ENCODE assay signal across 22 cellular contexts in the genomic region with DNA sequence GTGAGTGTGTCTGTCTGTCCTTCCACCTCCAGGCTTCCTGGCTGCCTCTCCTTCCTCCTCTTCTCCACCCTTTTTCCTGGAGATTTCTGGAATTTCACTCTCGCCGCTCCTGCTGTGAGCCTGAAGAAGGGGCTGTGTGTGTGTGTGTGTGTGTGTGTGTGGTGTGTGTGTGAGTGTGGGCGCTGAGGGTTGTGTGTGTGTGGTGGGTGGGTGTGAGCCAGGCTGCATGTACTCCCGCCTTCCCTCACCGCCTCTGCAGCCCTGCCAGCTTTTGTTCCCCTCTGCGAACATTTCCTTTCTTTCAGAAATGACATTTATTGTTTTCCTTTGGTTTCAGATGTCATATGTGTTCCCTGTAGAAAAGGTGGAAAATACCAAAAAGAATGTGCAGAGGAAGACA.
DNase-seq lines count a peak whose midpoint lies in the region; ATAC-seq and TF ChIP-seq lines count a peak whose summit lies in the region.
"Had no signal": no experiment of that assay in that cellular context is flagged by ENCODE, and none has a peak within 500 bp of the region (broad histone marks: within the 10 kb centered on the region; RNA-seq: fewer than 3 reads in every experiment).

No MANE protein-coding gene starts in this region.

- no peak for TF ChIP-seq POLR2A in stomach (IDR thresholded peaks at IDR 0.05)

- H3K36me3 Mint-ChIP-seq in endothelial cell (ENCODE audit: low read depth, unreplicated experiment) = peaks cover 11% of the 10 kb centered on the region

- H3K9me3 Mint-ChIP-seq in endothelial cell (ENCODE audit: unreplicated experiment) = no peaks in the 10 kb centered on the region
- H3K9me3 Mint-ChIP-seq: activated CD8-positive, alpha-beta T cell treated with anti-CD3 and anti-CD28 coated beads for 36 hours; activated T-cell treated with anti-CD3 and anti-CD28 coated beads, Interleukin-2, amount 50 U/mL, for 24 hours; effector memory CD8-positive, alpha-beta T cell had no signal

- H3K9me3 ChIP-seq in BLaER1 treated with 17β-estradiol and CSF1 and Interleukin-3, amounts not matched to agents 10 nM and 100 nM (replicated peaks in 1 of 11) = no peaks in the 10 kb centered on the region
- H3K9me3 ChIP-seq in SJCRH30 (replicated peaks) (no peaks in the 10 kb centered on the region), neuron (ENCODE audit: low read length) (no peaks in the 10 kb centered on the region), stomach (no peaks in the 10 kb centered on the region)
- H3K9me3 ChIP-seq: SK-N-SH, thoracic aorta had no signal

- TF ChIP-seq EP300 in stomach (IDR thresholded peaks at IDR 0.05) = no peak

- no peak for TF ChIP-seq CTCF in endothelial cell (IDR thresholded peaks at IDR 0.05; ENCODE audit: unreplicated experiment)
- no peak for TF ChIP-seq CTCF in stomach (IDR thresholded peaks at IDR 0.05)

- H2AFZ ChIP-seq in neuron (ENCODE audit: low read depth, low read length) = peak overlapping the region; percentile 63

- H3K27ac ChIP-seq in BLaER1 treated with 17β-estradiol and CSF1 and Interleukin-3, amounts not matched to agents 10 nM and 100 nM = no peak overlapping the region
- no peak overlapping the region for H3K27ac ChIP-seq in SJCRH30
- no peak overlapping the region for H3K27ac ChIP-seq in stomach
- H3K27ac ChIP-seq: KMS-11, thoracic aorta had no signal

- peaks cover 0 to 20% (median 11%) of the 10 kb centered on the region in 10 experiments; a peak in 12 of 20 replicates for H3K4me1 ChIP-seq in BLaER1 treated with 17β-estradiol and CSF1 and Interleukin-3, amounts not matched to agents 10 nM and 100 nM
- H3K4me1 ChIP-seq in SJCRH30 = peaks cover 26% of the 10 kb centered on the region
- peaks cover 56% of the 10 kb centered on the region for H3K4me1 ChIP-seq in neuron (ENCODE audit: insufficient read depth, low read length)
- H3K4me1 ChIP-seq in stomach = no peaks in the 10 kb centered on the region

- intact Hi-C loops in stomach (cut with DNase I; ENCODE audit: low total_unique reads) = no loop called here

- ATAC-seq in GM18867 (IDR thresholded peaks at IDR 0.05; ENCODE audit: unreplicated experiment) = no peak
- ATAC-seq: activated CD4-positive, CD25-positive, alpha-beta regulatory T cell treated with anti-CD3 and anti-CD28 coated beads, Interleukin-2, amount 50 U/mL, for 24 hours; activated CD8-positive, alpha-beta T cell treated with anti-CD3 and anti-CD28 coated beads for 36 hours; effector memory CD8-positive, alpha-beta T cell; sciatic nerve had no signal

- peak overlapping the region in 7 of 11 experiments; percentile 7 to 48 (median 15); a peak in 8 of 22 replicates for H3K4me2 ChIP-seq in BLaER1 treated with 17β-estradiol and CSF1 and Interleukin-3, amounts not matched to agents 10 nM and 100 nM
- H3K4me2 ChIP-seq: KMS-11, SK-N-SH had no signal

- no peaks in the 10 kb centered on the region for H3K36me3 ChIP-seq in BLaER1 treated with 17β-estradiol and CSF1 and Interleukin-3, amounts not matched to agents 10 nM and 100 nM
- H3K36me3 ChIP-seq in SJCRH30 = no peaks in the 10 kb centered on the region
- no peaks in the 10 kb centered on the region for H3K36me3 ChIP-seq in neuron (ENCODE audit: insufficient read depth, low read length)
- H3K36me3 ChIP-seq in stomach = no peaks in the 10 kb centered on the region
- H3K36me3 ChIP-seq: thoracic aorta had no signal

- peak overlapping the region; percentile 76 for H3K4me3 Mint-ChIP-seq in endothelial cell (ENCODE audit: unreplicated experiment)
- H3K4me3 Mint-ChIP-seq: activated CD8-positive, alpha-beta T cell treated with anti-CD3 and anti-CD28 coated beads for 36 hours; activated T-cell treated with anti-CD3 and anti-CD28 coated beads, Interleukin-2, amount 50 U/mL, for 24 hours; effector memory CD8-positive, alpha-beta T cell had no signal

- 9 to 21% (median 17%) methylated on average over 6 of the region's 6 CpGs for WGBS in stomach, 5 donors

- no peak overlapping the region for H3K4me3 ChIP-seq in BLaER1 treated with 17β-estradiol and CSF1 and Interleukin-3, amounts not matched to agents 10 nM and 100 nM
- H3K4me3 ChIP-seq in SJCRH30 (0 out of 2 replicates have a peak overlapping the region, but pooled peaks have one; percentile 4), neuron (ENCODE audit: low read length) (no peak overlapping the region), stomach (no peak overlapping the region)
- H3K4me3 ChIP-seq: thoracic aorta had no signal

- H4K20me1 ChIP-seq in BLaER1 treated with 17β-estradiol and CSF1 and Interleukin-3, amounts not matched to agents 10 nM and 100 nM = peaks cover 0 to 12% (median 0%) of the 10 kb centered on the region in 11 experiments; a peak in 3 of 22 replicates

- peaks cover 46% of the 10 kb centered on the region for H3K4me1 Mint-ChIP-seq in endothelial cell (ENCODE audit: unreplicated experiment)

- H3K27ac Mint-ChIP-seq in endothelial cell (ENCODE audit: unreplicated experiment) = peak overlapping the region; percentile 91
- H3K27ac Mint-ChIP-seq: activated CD8-positive, alpha-beta T cell treated with anti-CD3 and anti-CD28 coated beads for 36 hours; activated T-cell treated with anti-CD3 and anti-CD28 coated beads, Interleukin-2, amount 50 U/mL, for 24 hours; effector memory CD8-positive, alpha-beta T cell had no signal

- DNase-seq in SJCRH30 = no peak
- peak; percentile 53 for DNase-seq in endothelial cell (ENCODE audit: low spot score)
- DNase-seq in stimulated activated CD4-positive, alpha-beta T cell treated with anti-CD3 and anti-CD28 coated beads, Interleukin-1b, Interleukin-23, amount 100 ng/mL, for 48 hours = no peak
- DNase-seq in stomach = no peak
- no peak for DNase-seq in T-helper 1 cell
- DNase-seq: activated CD8-positive, alpha-beta T cell treated with anti-CD3 and anti-CD28 coated beads for 36 hours; activated naive CD4-positive, alpha-beta T cell; activated T-cell treated with anti-CD3 and anti-CD28 coated beads, Interleukin-2, amount 50 U/mL, for 24 hours; C1 segment of cervical spinal cord; cerebellar nuclear complex; effector memory CD8-positive, alpha-beta T cell; NCI-H1694 treated with DMSO at 0.1 percent for 48 hours; NCI-H446; SK-N-SH; T1000 had no signal

- no peaks in the 10 kb centered on the region; a peak in 2 of 22 replicates for H3K27me3 ChIP-seq in BLaER1 treated with 17β-estradiol and CSF1 and Interleukin-3, amounts not matched to agents 10 nM and 100 nM
- H3K27me3 ChIP-seq in SJCRH30 (peaks cover 47% of the 10 kb centered on the region), neuron (ENCODE audit: insufficient read depth, low read length) (no peaks in the 10 kb centered on the region), stomach (peaks cover 0 to 91% (median 39%) of the 10 kb centered on the region in 3 donors)

- no peak overlapping the region for H3K9ac ChIP-seq in BLaER1 treated with 17β-estradiol and CSF1 and Interleukin-3, amounts not matched to agents 10 nM and 100 nM
- H3K9ac ChIP-seq: KMS-11, SK-N-SH had no signal

- peaks cover 20% of the 10 kb centered on the region for H3K27me3 Mint-ChIP-seq in endothelial cell (ENCODE audit: unreplicated experiment)
